ENCODE assay signal across 8 cellular contexts in genomic region chr16:81095953-81096714, GRCh38. TPM values are rescaled to one million over a fixed set of nuclear protein-coding genes. Genes with fewer than 3 reads are reported as not detected.
DNase-seq lines count a peak whose midpoint lies in the region; ATAC-seq, FAIRE-seq and TF ChIP-seq lines count a peak whose summit lies in the region.

GCSH (minus strand) TSS chr16:81096395; CDS start chr16:81096278, 117 bp downstream.

- intact Hi-C loops in right cardiac atrium (cut with DNase I), result no loop called here
- intact Hi-C loops in uterus (cut with DNase I; ENCODE audit: low total_unique reads), result no loop called here

- no peaks in the 10 kb centered on the region for H4K20me1 ChIP-seq in astrocyte (ENCODE audit: insufficient read depth, low read length)

- peak within 1 kb of the TSS; percentile 77 for H3K9ac ChIP-seq in astrocyte (ENCODE audit: low read length)

- no peaks in the 10 kb centered on the region for H3K9me3 ChIP-seq in astrocyte (ENCODE audit: insufficient read depth, low read depth, low read length)
- no peaks in the 10 kb centered on the region for H3K9me3 ChIP-seq in right cardiac atrium (ENCODE audit: control insufficient read depth, low read length)
- no peaks in the 10 kb centered on the region for H3K9me3 ChIP-seq in uterus

- H3K27ac Mint-ChIP-seq in T-helper 2 cell treated with Interferon-gamma antibody and Interleukin-4, amounts not matched to agents 5 μg/mL and 100 μg/mL, for 36 hours, result peak within 1 kb of the TSS; percentile 82
- H3K27ac Mint-ChIP-seq in astrocyte (ENCODE audit: unreplicated experiment), result peak within 1 kb of the TSS; percentile 26

- H3K4me1 Mint-ChIP-seq in T-helper 2 cell treated with Interferon-gamma antibody and Interleukin-4, amounts not matched to agents 5 μg/mL and 100 μg/mL, for 36 hours (ENCODE audit: low read depth), result peaks cover 4% of the 10 kb centered on the region
- H3K4me1 Mint-ChIP-seq in astrocyte (ENCODE audit: low read depth, unreplicated experiment), result peaks cover 2% of the 10 kb centered on the region

- 2% methylated on average over 75 of the region's 83 CpGs for WGBS in right cardiac atrium

- DNase-seq in NCI-H187 (lab: John Stamatoyannopoulos, UW) (peak; percentile 80 to 93), astrocyte (ENCODE audit: low read depth) (peak; percentile 97), right cardiac atrium (peak; percentile 100), pulmonary artery endothelial cell (ENCODE audit: low read depth, low spot score) (peak; percentile 96), uterus (peak; percentile 99)
- DNase-seq in T-helper 2 cell treated with Interferon-gamma antibody and Interleukin-4, amounts not matched to agents 5 μg/mL and 100 μg/mL, for 36 hours (ENCODE audit: low spot score), result peak; percentile 100

- H3K79me2 ChIP-seq in astrocyte (ENCODE audit: insufficient read depth, low read length), result peaks cover 38% of the 10 kb centered on the region

- peak within 1 kb of the TSS; percentile 79 for H3K4me3 Mint-ChIP-seq in T-helper 2 cell treated with Interferon-gamma antibody and Interleukin-4, amounts not matched to agents 5 μg/mL and 100 μg/mL, for 36 hours
- peak within 1 kb of the TSS; percentile 89 for H3K4me3 Mint-ChIP-seq in astrocyte (ENCODE audit: unreplicated experiment)

- H3K36me3 ChIP-seq in astrocyte (ENCODE audit: insufficient read depth, low read length), result no peaks in the 10 kb centered on the region
- no peaks in the 10 kb centered on the region for H3K36me3 ChIP-seq in uterus

- H3K4me2 ChIP-seq in astrocyte (ENCODE audit: low read length), result peak within 1 kb of the TSS; percentile 83

- TF ChIP-seq POLR2A in GM15510 (IDR thresholded peaks at IDR 0.05; ENCODE audit: borderline replicate concordance, extremely low read depth, insufficient read length), result peak; percentile 57
- peak in 1 of 2 donors; percentile 54 for TF ChIP-seq POLR2A in uterus (IDR thresholded peaks at IDR 0.05)

- peak within 1 kb of the TSS; percentile 73 for H3K4me3 ChIP-seq in astrocyte (ENCODE audit: insufficient read depth, low read depth, low read length)
- H3K4me3 ChIP-seq in right cardiac atrium (ENCODE audit: low read length), result peak within 1 kb of the TSS; percentile 58
- H3K4me3 ChIP-seq in uterus, result peak within 1 kb of the TSS; percentile 38 to 98

- H3K27me3 Mint-ChIP-seq in T-helper 2 cell treated with Interferon-gamma antibody and Interleukin-4, amounts not matched to agents 5 μg/mL and 100 μg/mL, for 36 hours (ENCODE audit: low read depth), result no peaks in the 10 kb centered on the region
- H3K27me3 Mint-ChIP-seq in astrocyte (ENCODE audit: low read depth, unreplicated experiment), result no peaks in the 10 kb centered on the region

- H3K4me1 ChIP-seq in astrocyte (ENCODE audit: insufficient read depth, low read length) (peaks cover 10% of the 10 kb centered on the region), right cardiac atrium (ENCODE audit: control insufficient read depth, insufficient read depth, low read length) (no peaks in the 10 kb centered on the region), uterus (no peaks in the 10 kb centered on the region)

- TF ChIP-seq CTCF in astrocyte (IDR thresholded peaks at IDR 0.05; ENCODE audit: insufficient read depth, low read depth, low read length) (no peak), uterus (IDR thresholded peaks at IDR 0.05) (no peak)

- H3K9me3 Mint-ChIP-seq in T-helper 2 cell treated with Interferon-gamma antibody and Interleukin-4, amounts not matched to agents 5 μg/mL and 100 μg/mL, for 36 hours, result peaks cover 4% of the 10 kb centered on the region
- H3K9me3 Mint-ChIP-seq in astrocyte (ENCODE audit: unreplicated experiment), result no peaks in the 10 kb centered on the region

- H3K36me3 Mint-ChIP-seq in T-helper 2 cell treated with Interferon-gamma antibody and Interleukin-4, amounts not matched to agents 5 μg/mL and 100 μg/mL, for 36 hours (ENCODE audit: low read depth), result peaks cover 2% of the 10 kb centered on the region
- H3K36me3 Mint-ChIP-seq in astrocyte (ENCODE audit: low read depth, unreplicated experiment), result no peaks in the 10 kb centered on the region

- no peak for FAIRE-seq in astrocyte (lab: Jason Lieb, UNC)

- H2AFZ ChIP-seq in astrocyte (ENCODE audit: low read depth, low read length), result peak within 1 kb of the TSS; percentile 91

- peak; percentile 98 for ATAC-seq in HG02938 (IDR thresholded peaks at IDR 0.05; ENCODE audit: unreplicated experiment)
- ATAC-seq in right cardiac atrium, result peak; percentile 100

- H3K27ac ChIP-seq in astrocyte (ENCODE audit: low read depth, low read length) (peak within 1 kb of the TSS; percentile 54), right cardiac atrium (ENCODE audit: low read length) (peak within 1 kb of the TSS; percentile 53), uterus (peak within 1 kb of the TSS; percentile 29 to 84)

- H3K27me3 ChIP-seq in astrocyte (ENCODE audit: insufficient read depth, low read length) (no peaks in the 10 kb centered on the region), right cardiac atrium (ENCODE audit: control insufficient read depth, insufficient read depth) (no peaks in the 10 kb centered on the region), uterus (no peaks in the 10 kb centered on the region)

RNA-seq across cellular contexts. Expression of gene GCSH, which starts in this region (rescaled TPM):
- total RNA-seq in astrocyte (32.9 and 41.1 TPM in 2 replicates), right cardiac atrium (10 to 100 TPM; 23.4 to 32.3 (median 30.3) TPM), pulmonary artery endothelial cell (16.2 and 16.3 TPM in 2 replicates), uterus (10 to 100 TPM; 32.1 to 83.8 (median 38.5) TPM)
- 32.0 TPM for polyA plus RNA-seq in right cardiac atrium

Comparison
In these comparisons a context has a peak if more than half of its experiments do, and no peak if none do; other contexts are left out.
1. Peak in every context shown above with its lines: DNase-seq, ATAC-seq, H3K4me3 ChIP-seq and H3K27ac ChIP-seq.